In the genomic region with DNA sequence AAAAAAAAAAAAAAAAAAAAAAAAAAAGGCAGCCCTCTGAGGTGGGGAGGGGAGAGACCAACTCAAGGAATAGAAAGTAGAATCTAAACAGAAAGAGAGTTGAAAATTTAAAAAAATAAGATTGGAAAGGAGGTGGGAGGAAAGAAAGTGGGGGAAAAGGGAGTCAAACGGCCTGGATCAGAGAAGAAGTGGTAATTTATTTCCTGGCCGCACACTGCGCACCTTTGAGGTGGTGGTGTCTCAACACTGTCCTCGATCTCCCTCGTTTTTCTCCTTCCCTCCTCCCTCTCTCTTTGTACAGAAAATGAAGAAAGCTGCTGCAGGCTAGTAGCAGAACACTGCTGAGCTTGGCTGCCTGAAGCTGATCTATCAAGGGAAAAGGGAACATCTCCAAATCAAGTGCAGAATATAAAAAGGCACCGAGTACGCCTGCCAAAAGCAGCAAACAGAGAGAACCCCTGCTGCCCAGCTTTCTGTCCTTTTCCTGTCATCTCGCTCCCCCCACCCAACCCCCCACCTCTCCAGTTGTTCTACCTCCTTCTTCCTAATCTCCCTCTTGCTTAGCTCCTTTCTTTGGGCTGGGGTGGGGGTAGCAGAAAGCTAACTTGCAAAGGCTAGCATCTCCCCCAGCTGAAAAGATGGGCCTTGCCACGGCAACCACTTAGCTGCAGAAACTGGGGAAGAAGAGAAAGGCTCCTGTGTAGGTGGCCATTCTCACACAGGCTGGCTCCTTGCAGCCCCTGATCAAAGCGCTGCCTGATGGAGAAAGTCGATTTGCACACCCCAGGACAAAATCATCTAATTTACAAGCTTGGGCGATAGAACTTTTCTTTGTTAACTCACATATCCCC, we compare ENCODE assay signal across 12 cellular contexts. TPM values are rescaled to one million over a fixed set of nuclear protein-coding genes. Genes with fewer than 3 reads are reported as not detected.
A peak's percentile ranks its signal among the peaks of the same experiment; 100 is the strongest.
DNase-seq lines count a peak whose midpoint lies in the region; ATAC-seq and TF ChIP-seq lines count a peak whose summit lies in the region.
"Had no signal": no experiment of that assay in that cellular context is flagged by ENCODE, and none has a peak within 500 bp of the region (broad histone marks: within the 10 kb centered on the region; RNA-seq: fewer than 3 reads in every experiment).

No MANE protein-coding gene starts in this region.

- no peak for TF ChIP-seq CTCF in omental fat pad (IDR thresholded peaks at IDR 0.05)

- POLR2A ChIA-PET in HEK293T (lab: Yijun Ruan, JAX) = no interaction called here

- ATAC-seq in omental fat pad (ENCODE audit: low FRiP score) (peak; percentile 41), left lobe of liver (no peak), HG02571 (IDR thresholded peaks at IDR 0.05; ENCODE audit: unreplicated experiment) (no peak)

- peak overlapping the region; percentile 76 for H3K4me3 Mint-ChIP-seq in activated T-cell treated with anti-CD3 and anti-CD28 coated beads, Interleukin-2, amount 50 U/mL, for 24 hours

- no peak for DNase-seq in activated T-cell treated with anti-CD3 and anti-CD28 coated beads, Interleukin-2, amount 50 U/mL, for 24 hours
- DNase-seq in activated T-cell treated with anti-CD3 and anti-CD28 coated beads, Interleukin-2, amount 50 U/mL, for 1 hour = no peak
- DNase-seq in HEK293T (ENCODE audit: extremely low spot score) = no peak
- DNase-seq in cerebellar cortex (ENCODE audit: low spot score) = peak; percentile 58
- DNase-seq in omental fat pad (ENCODE audit: low spot score) = no peak
- no peak for DNase-seq in left lobe of liver (ENCODE audit: low spot score)
- DNase-seq in NCI-H2029 treated with DMSO at 0.1 percent for 48 hours (lab: John Stamatoyannopoulos, UW) = no peak
- DNase-seq: DMS 273 treated with DMSO at 0.1 percent for 48 hours, GM23248, NCI-H345, small intestine had no signal

- H3K4me1 Mint-ChIP-seq in activated T-cell treated with anti-CD3 and anti-CD28 coated beads, Interleukin-2, amount 50 U/mL, for 24 hours (ENCODE audit: low read depth) = peaks cover 41% of the 10 kb centered on the region

- peak overlapping the region; percentile 79 for H3K27ac Mint-ChIP-seq in activated T-cell treated with anti-CD3 and anti-CD28 coated beads, Interleukin-2, amount 50 U/mL, for 24 hours

- H3K27me3 Mint-ChIP-seq in activated T-cell treated with anti-CD3 and anti-CD28 coated beads, Interleukin-2, amount 50 U/mL, for 24 hours = no peaks in the 10 kb centered on the region

- CTCF ChIA-PET in HEK293T (lab: Yijun Ruan, JAX) = no interaction called here

- H3K9me3 Mint-ChIP-seq in activated T-cell treated with anti-CD3 and anti-CD28 coated beads, Interleukin-2, amount 50 U/mL, for 24 hours = no peaks in the 10 kb centered on the region

- peaks cover 78% of the 10 kb centered on the region for H3K36me3 Mint-ChIP-seq in activated T-cell treated with anti-CD3 and anti-CD28 coated beads, Interleukin-2, amount 50 U/mL, for 24 hours (ENCODE audit: low read depth)

TF ChIP-seq in HEK293T, 16 proteins besides CTCF, POLR2A, EP300 and RAD21:
- TF ChIP-seq CTBP1 (IDR thresholded peaks at IDR 0.05; ENCODE audit: borderline replicate concordance) (no peak), ZNF384 (IDR thresholded peaks at IDR 0.05) (peak; percentile 62; the same call in 1 of the 2 replicates)

RNA-seq across cellular contexts. Expression of gene AXIN2, which starts 22.5 kb away (rescaled TPM):
- total RNA-seq in omental fat pad = 10 to 100 TPM in 3 of 4 donors, 1 to 10 TPM in 1; 8.3 to 20.2 (median 11.2) TPM
- total RNA-seq in left lobe of liver = 3.6 TPM
